ENCODE assay signal across 16 cellular contexts in genomic region chr3:12629560-12629959, GRCh38. TPM values are rescaled to one million over a fixed set of nuclear protein-coding genes. Genes with fewer than 3 reads are reported as not detected.
DNase-seq lines count a peak whose midpoint lies in the region; ATAC-seq and TF ChIP-seq lines count a peak whose summit lies in the region.
"Had no signal": no experiment of that assay in that cellular context is flagged by ENCODE, and none has a peak within 500 bp of the region (broad histone marks: within the 10 kb centered on the region; RNA-seq: fewer than 3 reads in every experiment).

No MANE protein-coding gene starts in this region.

- H3K4me1 ChIP-seq in mammary epithelial cell (ENCODE audit: insufficient read depth, low read length) (no peaks in the 10 kb centered on the region), adrenal gland (replicated peaks in 1 of 2) (peaks cover 0 to 55% of the 10 kb centered on the region in 2 donors), left ventricle myocardium inferior (peaks cover 88% of the 10 kb centered on the region), upper lobe of right lung (peaks cover 56% of the 10 kb centered on the region), ovary (ENCODE audit: insufficient read depth) (peaks cover 16% of the 10 kb centered on the region)

- peak; percentile 58 for ATAC-seq in upper lobe of right lung
- no peak for ATAC-seq in HG03108 (IDR thresholded peaks at IDR 0.05; ENCODE audit: unreplicated experiment)
- ATAC-seq in HG02610 (IDR thresholded peaks at IDR 0.05; ENCODE audit: unreplicated experiment) = no peak

- no peak overlapping the region for H3K9ac ChIP-seq in mammary epithelial cell (ENCODE audit: insufficient read depth, low read length)

- BruUV-seq in MCF 10A (replicated peaks; lab: Mats Ljungman, UMichigan) = no TSS peak
- BruUV-seq in mammary epithelial cell (replicated peaks; lab: Mats Ljungman, UMichigan) = no TSS peak

- no peak overlapping the region for H3K4me2 ChIP-seq in mammary epithelial cell (ENCODE audit: insufficient read depth, low read depth, low read length)

- TF ChIP-seq CTCF in MCF 10A (IDR thresholded peaks at IDR 0.05; ENCODE audit: unreplicated experiment) = no peak
- TF ChIP-seq CTCF in mammary epithelial cell (conservative IDR thresholded peaks at IDR 0.05 in 1 of 2, IDR thresholded peaks at IDR 0.05 in 1 of 2; ENCODE audit: extremely low read depth in 1 of 2, insufficient read depth in 1 of 2, low read depth in 1 of 2, low read length in 2 of 2) = no peak
- no peak for TF ChIP-seq CTCF in adrenal gland (IDR thresholded peaks at IDR 0.05)
- no peak for TF ChIP-seq CTCF in left ventricle myocardium inferior (IDR thresholded peaks at IDR 0.05; ENCODE audit: borderline replicate concordance)
- no peak for TF ChIP-seq CTCF in upper lobe of right lung (IDR thresholded peaks at IDR 0.05)
- TF ChIP-seq CTCF in ovary (IDR thresholded peaks at IDR 0.05) = no peak

- H3K27ac ChIP-seq in mammary epithelial cell (ENCODE audit: insufficient read depth, low read depth, low read length) (no peak overlapping the region), adrenal gland (peak overlapping the region in 1 of 5 donors; percentile 38), left ventricle myocardium inferior (replicated peaks) (peak overlapping the region; percentile 87), upper lobe of right lung (no peak overlapping the region), ovary (no peak overlapping the region)

- in situ Hi-C loops in mammary epithelial cell (cut with MboI; ENCODE audit: low sequenced_read_pairs in 2 of 2) = no loop called here

- H3K36me3 Mint-ChIP-seq in MCF 10A (ENCODE audit: insufficient read depth, unreplicated experiment) = peaks cover 6% of the 10 kb centered on the region

- peaks cover 96% of the 10 kb centered on the region for H3K79me2 ChIP-seq in mammary epithelial cell (ENCODE audit: insufficient read depth, low read length)

- TF ChIP-seq POLR2A in adrenal gland (IDR thresholded peaks at IDR 0.05) = no peak
- no peak for TF ChIP-seq POLR2A in ovary (IDR thresholded peaks at IDR 0.05)

- no peaks in the 10 kb centered on the region for H3K9me3 ChIP-seq in mammary epithelial cell (replicated peaks; ENCODE audit: insufficient read depth, low read length)
- H3K9me3 ChIP-seq in adrenal gland (replicated peaks in 1 of 3) = no peaks in the 10 kb centered on the region
- no peaks in the 10 kb centered on the region for H3K9me3 ChIP-seq in left ventricle myocardium inferior (replicated peaks)
- H3K9me3 ChIP-seq in upper lobe of right lung = no peaks in the 10 kb centered on the region
- H3K9me3 ChIP-seq in ovary = no peaks in the 10 kb centered on the region
- H3K9me3 ChIP-seq: spleen had no signal

- H3K4me3 ChIP-seq in mammary epithelial cell (replicated peaks in 1 of 3; ENCODE audit: insufficient read depth in 1 of 3, low read depth in 2 of 3, low read length in 3 of 3) (no peak overlapping the region), adrenal gland (no peak overlapping the region), left ventricle myocardium inferior (peak overlapping the region; percentile 24), upper lobe of right lung (no peak overlapping the region), ovary (no peak overlapping the region)
- H3K4me3 ChIP-seq: spleen had no signal

- H2AFZ ChIP-seq in mammary epithelial cell (ENCODE audit: low read depth, low read length) = no peak overlapping the region

- no peaks in the 10 kb centered on the region for H3K27me3 Mint-ChIP-seq in MCF 10A (ENCODE audit: insufficient read depth, unreplicated experiment)
- H3K27me3 Mint-ChIP-seq: B cell had no signal

- H3K9me3 Mint-ChIP-seq in MCF 10A (ENCODE audit: unreplicated experiment) = no peaks in the 10 kb centered on the region

- DNase-seq in MCF 10A (ENCODE audit: unreplicated experiment) (peak; percentile 8), mammary epithelial cell (no peak), adrenal gland (peak in 5 of 7 donors; percentile 40 to 56 (median 43)), left ventricle myocardium inferior (peak; percentile 59), upper lobe of right lung (no peak), ovary (no peak)
- DNase-seq: activated CD4-positive, alpha-beta T cell treated with anti-CD3 and anti-CD28 coated beads for 1 hour; activated naive CD4-positive, alpha-beta T cell treated with anti-CD3 and anti-CD28 coated beads, Interleukin-2, amount 50 U/mL, for 16 hours; midbrain; NCI-H1092; RPMI8226; spleen; stimulated activated naive CD4-positive, alpha-beta T cell treated with Interleukin-2 at 50 U/mL for 16 hours had no signal

- H3K4me3 Mint-ChIP-seq in MCF 10A (ENCODE audit: unreplicated experiment) = no peak overlapping the region
- H3K4me3 Mint-ChIP-seq: B cell had no signal

- H3K27ac Mint-ChIP-seq in MCF 10A (ENCODE audit: low read depth, unreplicated experiment) = no peak overlapping the region
- H3K27ac Mint-ChIP-seq: B cell had no signal

- H3K27me3 ChIP-seq in mammary epithelial cell (ENCODE audit: insufficient read depth, low read length) (no peaks in the 10 kb centered on the region), adrenal gland (no peaks in the 10 kb centered on the region), left ventricle myocardium inferior (ENCODE audit: low read depth) (no peaks in the 10 kb centered on the region), upper lobe of right lung (no peaks in the 10 kb centered on the region), ovary (no peaks in the 10 kb centered on the region)
- H3K27me3 ChIP-seq: spleen had no signal

- dilution Hi-C loops in mammary epithelial cell (cut with HindIII; ENCODE audit: low sequenced_read_pairs) = no loop called here

- POLR2A ChIA-PET in MCF 10A (lab: Yijun Ruan, JAX) = interaction anchor here (0.5 to 1.3 kb wide), 3 partner anchors 34 to 210 kb away, joined by 3 to 4 read pairs (median 3); partner anchors contain the start of gene RAF1

- H4K20me1 ChIP-seq in mammary epithelial cell (ENCODE audit: insufficient read depth, low read length) = peaks cover 10% of the 10 kb centered on the region

- intact Hi-C loops in MCF 10A (cut with micrococcal nuclease) (no loop called here), mammary epithelial cell (cut with micrococcal nuclease) (no loop called here), adrenal gland (cut with DNase I) (no loop called here), left ventricle myocardium inferior (cut with micrococcal nuclease) (no loop called here), upper lobe of right lung (cut with DNase I) (no loop called here), ovary (cut with DNase I) (no loop called here)

- H3K4me1 Mint-ChIP-seq in MCF 10A (ENCODE audit: insufficient read depth, unreplicated experiment) = peaks cover 6% of the 10 kb centered on the region

- CTCF ChIA-PET in MCF 10A (lab: Yijun Ruan, JAX) (no interaction called here), mammary epithelial cell (lab: Charles Lee; ENCODE audit: low non-redundant PET) (no interaction called here)

- H3K36me3 ChIP-seq in mammary epithelial cell (ENCODE audit: insufficient read depth, low read length) (no peaks in the 10 kb centered on the region), adrenal gland (replicated peaks in 1 of 2) (no peaks in the 10 kb centered on the region), left ventricle myocardium inferior (no peaks in the 10 kb centered on the region), upper lobe of right lung (no peaks in the 10 kb centered on the region), ovary (no peaks in the 10 kb centered on the region)
- H3K36me3 ChIP-seq: spleen had no signal

- no peak for TF ChIP-seq EP300 in ovary (IDR thresholded peaks at IDR 0.05)

- WGBS in mammary epithelial cell (ENCODE audit: low coverage, missing lambda C conversion rate) = 88% methylated on average over 4 of the region's 4 CpGs
- 13 to 28% (median 21%) methylated on average over 4 of the region's 4 CpGs for WGBS in adrenal gland, 4 donors
- 31 to 40% (median 40%) methylated on average over 4 of the region's 4 CpGs for WGBS in ovary, 3 donors

RNA-seq across cellular contexts. Expression of gene RAF1, which starts 34.4 kb away (rescaled TPM):
- 75.5 and 76.8 TPM in 2 replicates for total RNA-seq in MCF 10A (2022)
- 10 to 100 TPM; 68.1 to 72.8 TPM for total RNA-seq in mammary epithelial cell
- polyA plus RNA-seq in mammary epithelial cell = 66.3 TPM
- 75.0 TPM for polyA minus RNA-seq in mammary epithelial cell
- total RNA-seq in adrenal gland = 100 to 1,000 TPM in 1 of 8 donors, 10 to 100 TPM in 7; 62.2 to 110 (median 71.1) TPM
- polyA plus RNA-seq in adrenal gland = 10 to 100 TPM; 45.9 to 70.2 (median 52.0) TPM
- 137 TPM for total RNA-seq in left ventricle myocardium inferior
- total RNA-seq in upper lobe of right lung = 91.6 TPM
- total RNA-seq in ovary = 100 to 1,000 TPM in 2 of 7 donors, 10 to 100 TPM in 5; 75.0 to 106 (median 78.8) TPM
- 10 to 100 TPM; 62.1 to 82.1 TPM for polyA plus RNA-seq in ovary

Comparison
In these comparisons a context has a peak if more than half of its experiments do, and no peak if none do; other contexts are left out.
1. DNase-seq: peak in MCF 10A (single experiment), adrenal gland (5 of 7) and left ventricle myocardium inferior (single experiment); none in mammary epithelial cell (single experiment), upper lobe of right lung (single experiment) and ovary (0 of 5).